Comparison of ENCODE assay signal across 21 cellular contexts in genomic region chr17:50072925-50073324, GRCh38. TPM values are rescaled to one million over a fixed set of nuclear protein-coding genes. Genes with fewer than 3 reads are reported as not detected.
DNase-seq lines count a peak whose midpoint lies in the region; TF ChIP-seq lines count a peak whose summit lies in the region.
"Had no signal": no experiment of that assay in that cellular context is flagged by ENCODE, and none has a peak within 500 bp of the region (broad histone marks: within the 10 kb centered on the region; RNA-seq: fewer than 3 reads in every experiment).

No MANE protein-coding gene starts in this region.

- H3K79me2 ChIP-seq in PC-9 (ENCODE audit: low read depth): peaks cover 89% of the 10 kb centered on the region

- H3K36me3 ChIP-seq in cardiac muscle cell: peaks cover 7% of the 10 kb centered on the region
- H3K36me3 ChIP-seq in right atrium auricular region: peaks cover 81% of the 10 kb centered on the region
- peaks cover 39% of the 10 kb centered on the region for H3K36me3 ChIP-seq in WERI-Rb-1
- H3K36me3 ChIP-seq in mesenchymal stem cell (ENCODE audit: control insufficient read depth in 1 of 2, insufficient read depth in 2 of 2, low read depth in 1 of 2, low read length in 2 of 2): peaks cover 80 to 82% of the 10 kb centered on the region in 2 experiments
- peaks cover 92% of the 10 kb centered on the region for H3K36me3 ChIP-seq in PC-9 (ENCODE audit: low read depth)

- TF ChIP-seq CTCF in cardiac muscle cell (IDR thresholded peaks at IDR 0.05; ENCODE audit: low read depth, low read length): no peak
- TF ChIP-seq CTCF in right atrium auricular region (IDR thresholded peaks at IDR 0.05): no peak
- no peak for TF ChIP-seq CTCF in WERI-Rb-1 (IDR thresholded peaks at IDR 0.05; ENCODE audit: low read depth, low read length)
- no peak for TF ChIP-seq CTCF in PC-9 (conservative IDR thresholded peaks at IDR 0.05)

- no peak overlapping the region for H2BK5ac ChIP-seq in mesenchymal stem cell (ENCODE audit: low read depth, low read length, poor library complexity, severe bottlenecking)

- POLR2A ChIA-PET in PC-9 (lab: Charles Lee; ENCODE audit: unreplicated experiment): no interaction called here

- H3K4me1 ChIP-seq in cardiac muscle cell (ENCODE audit: low read depth): peaks cover 6% of the 10 kb centered on the region
- H3K4me1 ChIP-seq in right atrium auricular region: peaks cover 0 to under 1% of the 10 kb centered on the region in 2 donors
- peaks cover 42% of the 10 kb centered on the region for H3K4me1 ChIP-seq in mesenchymal stem cell (ENCODE audit: control insufficient read depth, insufficient read depth, low read depth, low read length)
- H3K4me1 ChIP-seq in PC-9 (replicated peaks; ENCODE audit: insufficient read depth): 0 out of 2 replicates have a peak, but pooled peaks cover 5% of the 10 kb centered on the region

- no peak overlapping the region for H4K91ac ChIP-seq in mesenchymal stem cell (ENCODE audit: low read length)

- DNase-seq in cardiac muscle cell (ENCODE audit: low read depth in 1 of 2, low spot score in 1 of 2) (peak in 1 of 2 donors; percentile 46), right atrium auricular region (ENCODE audit: low spot score) (no peak), WERI-Rb-1 (no peak), mesenchymal stem cell (no peak), PC-9 (no peak), DMS114 treated with DMSO at 0.1 percent for 48 hours (lab: John Stamatoyannopoulos, UW; ENCODE audit: unreplicated experiment) (no peak), hepatic stellate cell (ENCODE audit: low spot score) (no peak), HK-2 (ENCODE audit: unreplicated experiment) (no peak)
- DNase-seq: DMS53, IMR-90, KG1, MG63, NCI-H1105 treated with DMSO at 0.1 percent for 48 hours, NCI-H146, NCI-H1930, NCI-H446, NCI-H524 treated with DMSO at 0.1 percent for 48 hours, NCI-H774, RPMI8226, SIG-M5 had no signal

- intact Hi-C loops in PC-9 (cut with micrococcal nuclease; ENCODE audit: unreplicated experiment): no loop called here

- BruUV-seq in PC-9 (replicated peaks; lab: Mats Ljungman, UMichigan): no TSS peak

- no peaks in the 10 kb centered on the region for H3K9me3 ChIP-seq in cardiac muscle cell (ENCODE audit: low read depth)
- H3K9me3 ChIP-seq in right atrium auricular region: no peaks in the 10 kb centered on the region
- peaks cover 5% of the 10 kb centered on the region for H3K9me3 ChIP-seq in WERI-Rb-1 (ENCODE audit: severe bottlenecking)
- H3K9me3 ChIP-seq in mesenchymal stem cell (ENCODE audit: control insufficient read depth, low read length): no peaks in the 10 kb centered on the region
- H3K9me3 ChIP-seq in PC-9 (ENCODE audit: insufficient read depth, low read depth): no peaks in the 10 kb centered on the region
- H3K9me3 ChIP-seq: MG63 had no signal

- H3K27ac ChIP-seq in cardiac muscle cell (peak overlapping the region; percentile 71), right atrium auricular region (no peak overlapping the region), WERI-Rb-1 (peak overlapping the region; percentile 33), mesenchymal stem cell (ENCODE audit: low read length, poor library complexity, severe bottlenecking) (peak overlapping the region; percentile 49), PC-9 (no peak overlapping the region)
- H3K27ac ChIP-seq: SK-N-MC had no signal

- no peak overlapping the region for H2BK12ac ChIP-seq in mesenchymal stem cell (ENCODE audit: low read length in 2 of 2)

- H3K4ac ChIP-seq in mesenchymal stem cell (ENCODE audit: low read depth in 1 of 2, low read length in 2 of 2): no peak overlapping the region

- no peak overlapping the region for H2BK120ac ChIP-seq in mesenchymal stem cell (ENCODE audit: low read depth, low read length)

- H3K27me3 ChIP-seq in cardiac muscle cell (no peaks in the 10 kb centered on the region), right atrium auricular region (no peaks in the 10 kb centered on the region), WERI-Rb-1 (ENCODE audit: insufficient read depth, low read depth, severe bottlenecking) (no peaks in the 10 kb centered on the region), mesenchymal stem cell (ENCODE audit: control insufficient read depth in 1 of 2, insufficient read depth in 1 of 2, low read length in 2 of 2) (no peaks in the 10 kb centered on the region), PC-9 (ENCODE audit: insufficient read depth, low read depth) (no peaks in the 10 kb centered on the region)
- H3K27me3 ChIP-seq: MG63 had no signal

- peaks cover 11% of the 10 kb centered on the region for H3K79me1 ChIP-seq in mesenchymal stem cell (replicated peaks; ENCODE audit: low read length, poor library complexity, severe bottlenecking)

- H3K9me2 ChIP-seq in PC-9 (ENCODE audit: insufficient read depth): no peaks in the 10 kb centered on the region

- H3K4me3 ChIP-seq in cardiac muscle cell (no peak overlapping the region), right atrium auricular region (no peak overlapping the region), WERI-Rb-1 (ENCODE audit: low read depth, low read length) (no peak overlapping the region), mesenchymal stem cell (ENCODE audit: insufficient read depth in 1 of 2, low read depth in 1 of 2, low read length in 2 of 2) (no peak overlapping the region), PC-9 (no peak overlapping the region)
- H3K4me3 ChIP-seq: MG63, SK-N-MC had no signal

- peaks cover 94% of the 10 kb centered on the region for H3F3A ChIP-seq in PC-9 (ENCODE audit: insufficient read depth, low read depth)

- no peak overlapping the region for H3K9ac ChIP-seq in mesenchymal stem cell (ENCODE audit: low read length)

- H3K4me2 ChIP-seq in mesenchymal stem cell (ENCODE audit: low read length, poor library complexity, severe bottlenecking) (no peak overlapping the region), PC-9 (no peak overlapping the region)

- no peak overlapping the region for H3K23ac ChIP-seq in mesenchymal stem cell (ENCODE audit: low read length in 2 of 2)

- CTCF ChIA-PET in PC-9 (lab: Charles Lee): interaction anchor here (0.6 to 1.1 kb wide), 2 partner anchors 197 to 227 kb away, joined by 3 to 4 read pairs; no protein-coding TSS in a partner anchor

- WGBS in mesenchymal stem cell: 92% methylated on average over 1 of the region's 1 CpG

- no peak overlapping the region for H4K8ac ChIP-seq in mesenchymal stem cell (ENCODE audit: low read length)

- H2AFZ ChIP-seq in mesenchymal stem cell (ENCODE audit: low read depth, low read length) (no peak overlapping the region), PC-9 (no peak overlapping the region)

- no peak overlapping the region for H3K18ac ChIP-seq in mesenchymal stem cell (ENCODE audit: low read depth in 1 of 2, low read length in 2 of 2)

- peaks cover 81% of the 10 kb centered on the region for H4K20me1 ChIP-seq in PC-9 (ENCODE audit: insufficient read depth)

- H2AK5ac ChIP-seq in mesenchymal stem cell (ENCODE audit: low read length, severe bottlenecking): peak overlapping the region; percentile 9

- H2BK15ac ChIP-seq in mesenchymal stem cell (ENCODE audit: low read depth, poor library complexity, severe bottlenecking): no peak overlapping the region

- H3K14ac ChIP-seq in mesenchymal stem cell (ENCODE audit: low read length in 2 of 2): no peak overlapping the region

RNA-seq across cellular contexts. Expression of gene ITGA3, which starts 17.0 kb away (rescaled TPM):
- total RNA-seq in cardiac muscle cell: 40.6 and 41.9 TPM in 2 replicates
- polyA plus RNA-seq in cardiac muscle cell: 20.5 and 32.7 TPM in 2 replicates
- 10 to 100 TPM; 29.5 to 61.8 TPM for total RNA-seq in right atrium auricular region
- polyA plus RNA-seq in mesenchymal stem cell (2013, experiment 1 of 2): 136 TPM
- 138 TPM for polyA plus RNA-seq in mesenchymal stem cell (2013, experiment 2 of 2)
- total RNA-seq in PC-9 (2021): 291 and 327 TPM in 2 replicates

RNA-seq across cellular contexts. Expression of gene PDK2, which starts 22.2 kb away (rescaled TPM):
- 79.5 and 88.5 TPM in 2 replicates for total RNA-seq in cardiac muscle cell
- 146 and 156 TPM in 2 replicates for polyA plus RNA-seq in cardiac muscle cell
- 100 to 1,000 TPM; 186 to 214 TPM for total RNA-seq in right atrium auricular region
- 43.1 TPM for polyA plus RNA-seq in mesenchymal stem cell (2013, experiment 1 of 2)
- 39.6 TPM for polyA plus RNA-seq in mesenchymal stem cell (2013, experiment 2 of 2)
- total RNA-seq in PC-9 (2021): 38.6 and 58.7 TPM in 2 replicates

RNA-seq across cellular contexts. Expression of gene SAMD14, which starts 57.0 kb away (rescaled TPM):
- total RNA-seq in cardiac muscle cell (1.2 and 2.8 TPM in 2 replicates), right atrium auricular region (1 to 10 TPM in 1 of 2 donors, under 1 TPM in 1; 0.78 to 1.1 TPM), PC-9 (2021) (0.17 and 0.73 TPM in 2 replicates)
- 2.0 and 2.5 TPM in 2 replicates for polyA plus RNA-seq in cardiac muscle cell
- 17.9 TPM for polyA plus RNA-seq in mesenchymal stem cell (2013, experiment 1 of 2)
- polyA plus RNA-seq in mesenchymal stem cell (2013, experiment 2 of 2): 17.2 TPM

Comparison
In these comparisons a context has a peak if more than half of its experiments do, and no peak if none do; other contexts are left out.
1. H3K27ac ChIP-seq: peak in cardiac muscle cell (single experiment), WERI-Rb-1 (single experiment) and mesenchymal stem cell (single experiment); none in right atrium auricular region (0 of 2) and PC-9 (single experiment).